Comparison of ENCODE assay signal across 1 cellular context in the genomic region with DNA sequence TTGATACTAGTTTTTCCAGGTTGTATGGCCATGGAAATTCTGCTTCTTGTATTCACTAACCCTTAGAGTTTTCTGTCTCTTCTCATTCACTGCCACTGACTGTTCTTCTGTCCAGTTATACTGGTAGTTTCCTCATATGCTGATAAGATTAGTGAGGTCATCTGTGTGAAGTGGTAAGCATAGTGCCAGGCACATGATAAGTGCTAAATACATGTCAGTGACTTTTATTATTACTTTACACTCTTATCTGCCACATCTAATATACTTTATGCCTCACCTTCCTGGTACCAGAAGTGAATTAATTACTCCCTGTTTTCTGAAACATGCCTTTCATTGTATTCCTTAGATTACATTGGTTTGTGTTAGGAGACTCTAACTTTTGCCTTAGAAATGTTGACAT.
TF ChIP-seq lines count a peak whose summit lies in the region.

No MANE protein-coding gene starts in this region.

TF ChIP-seq in HepG2, 621 proteins besides CTCF, POLR2A, EP300 and RAD21:
- TF ChIP-seq, protein P1, sequence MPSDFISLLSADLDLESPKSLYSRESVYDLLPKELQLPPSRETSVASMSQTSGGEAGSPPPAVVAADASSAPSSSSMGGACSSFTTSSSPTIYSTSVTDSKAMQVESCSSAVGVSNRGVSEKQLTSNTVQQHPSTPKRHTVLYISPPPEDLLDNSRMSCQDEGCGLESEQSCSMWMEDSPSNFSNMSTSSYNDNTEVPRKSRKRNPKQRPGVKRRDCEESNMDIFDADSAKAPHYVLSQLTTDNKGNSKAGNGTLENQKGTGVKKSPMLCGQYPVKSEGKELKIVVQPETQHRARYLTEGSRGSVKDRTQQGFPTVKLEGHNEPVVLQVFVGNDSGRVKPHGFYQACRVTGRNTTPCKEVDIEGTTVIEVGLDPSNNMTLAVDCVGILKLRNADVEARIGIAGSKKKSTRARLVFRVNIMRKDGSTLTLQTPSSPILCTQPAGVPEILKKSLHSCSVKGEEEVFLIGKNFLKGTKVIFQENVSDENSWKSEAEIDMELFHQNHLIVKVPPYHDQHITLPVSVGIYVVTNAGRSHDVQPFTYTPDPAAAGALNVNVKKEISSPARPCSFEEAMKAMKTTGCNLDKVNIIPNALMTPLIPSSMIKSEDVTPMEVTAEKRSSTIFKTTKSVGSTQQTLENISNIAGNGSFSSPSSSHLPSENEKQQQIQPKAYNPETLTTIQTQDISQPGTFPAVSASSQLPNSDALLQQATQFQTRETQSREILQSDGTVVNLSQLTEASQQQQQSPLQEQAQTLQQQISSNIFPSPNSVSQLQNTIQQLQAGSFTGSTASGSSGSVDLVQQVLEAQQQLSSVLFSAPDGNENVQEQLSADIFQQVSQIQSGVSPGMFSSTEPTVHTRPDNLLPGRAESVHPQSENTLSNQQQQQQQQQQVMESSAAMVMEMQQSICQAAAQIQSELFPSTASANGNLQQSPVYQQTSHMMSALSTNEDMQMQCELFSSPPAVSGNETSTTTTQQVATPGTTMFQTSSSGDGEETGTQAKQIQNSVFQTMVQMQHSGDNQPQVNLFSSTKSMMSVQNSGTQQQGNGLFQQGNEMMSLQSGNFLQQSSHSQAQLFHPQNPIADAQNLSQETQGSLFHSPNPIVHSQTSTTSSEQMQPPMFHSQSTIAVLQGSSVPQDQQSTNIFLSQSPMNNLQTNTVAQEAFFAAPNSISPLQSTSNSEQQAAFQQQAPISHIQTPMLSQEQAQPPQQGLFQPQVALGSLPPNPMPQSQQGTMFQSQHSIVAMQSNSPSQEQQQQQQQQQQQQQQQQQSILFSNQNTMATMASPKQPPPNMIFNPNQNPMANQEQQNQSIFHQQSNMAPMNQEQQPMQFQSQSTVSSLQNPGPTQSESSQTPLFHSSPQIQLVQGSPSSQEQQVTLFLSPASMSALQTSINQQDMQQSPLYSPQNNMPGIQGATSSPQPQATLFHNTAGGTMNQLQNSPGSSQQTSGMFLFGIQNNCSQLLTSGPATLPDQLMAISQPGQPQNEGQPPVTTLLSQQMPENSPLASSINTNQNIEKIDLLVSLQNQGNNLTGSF (CRISPR knock-in tag; IDR thresholded peaks at IDR 0.05), result no peak
- no peak for TF ChIP-seq MED8 (CRISPR knock-in tag; IDR thresholded peaks at IDR 0.05; ENCODE audit: insufficient replicate concordance)
- no peak for TF ChIP-seq IRF9 (CRISPR knock-in tag; IDR thresholded peaks at IDR 0.05; ENCODE audit: borderline replicate concordance)
- TF ChIP-seq NR2F6 (IDR thresholded peaks at IDR 0.05), result no peak
- no peak for TF ChIP-seq NR2F6 (CRISPR knock-in tag; IDR thresholded peaks at IDR 0.05)
- TF ChIP-seq, protein P2, sequence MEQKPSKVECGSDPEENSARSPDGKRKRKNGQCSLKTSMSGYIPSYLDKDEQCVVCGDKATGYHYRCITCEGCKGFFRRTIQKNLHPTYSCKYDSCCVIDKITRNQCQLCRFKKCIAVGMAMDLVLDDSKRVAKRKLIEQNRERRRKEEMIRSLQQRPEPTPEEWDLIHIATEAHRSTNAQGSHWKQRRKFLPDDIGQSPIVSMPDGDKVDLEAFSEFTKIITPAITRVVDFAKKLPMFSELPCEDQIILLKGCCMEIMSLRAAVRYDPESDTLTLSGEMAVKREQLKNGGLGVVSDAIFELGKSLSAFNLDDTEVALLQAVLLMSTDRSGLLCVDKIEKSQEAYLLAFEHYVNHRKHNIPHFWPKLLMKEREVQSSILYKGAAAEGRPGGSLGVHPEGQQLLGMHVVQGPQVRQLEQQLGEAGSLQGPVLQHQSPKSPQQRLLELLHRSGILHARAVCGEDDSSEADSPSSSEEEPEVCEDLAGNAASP (CRISPR knock-in tag; IDR thresholded peaks at IDR 0.05; ENCODE audit: borderline replicate concordance), result no peak
- TF ChIP-seq ZBTB37 (CRISPR knock-in tag; IDR thresholded peaks at IDR 0.05), result no peak
- TF ChIP-seq ZNF510 (CRISPR knock-in tag; IDR thresholded peaks at IDR 0.05; ENCODE audit: low read depth), result no peak
- TF ChIP-seq KLF6 (CRISPR knock-in tag; IDR thresholded peaks at IDR 0.05), result no peak
